ENCODE assay signal across 1 cellular context in genomic region chr19:14405758-14406644, GRCh38.
A peak's percentile ranks its signal among the peaks of the same experiment; 100 is the strongest.
TF ChIP-seq lines count a peak whose summit lies in the region.

No MANE protein-coding gene starts in this region.

TF ChIP-seq in K562, 482 proteins besides CTCF, POLR2A, EP300 and RAD21 (continued from another document and continues in another):
- TF ChIP-seq ATF2 (CRISPR knock-in tag; IDR thresholded peaks at IDR 0.05) (no peak), HMG20A (CRISPR knock-in tag; conservative IDR thresholded peaks at IDR 0.05) (no peak), NFATC3 (IDR thresholded peaks at IDR 0.05) (no peak), SETDB1 (IDR thresholded peaks at IDR 0.05; ENCODE audit: low read length) (no peak), HSF4 (CRISPR knock-in tag; IDR thresholded peaks at IDR 0.05; ENCODE audit: borderline replicate concordance) (no peak), ZFP30 (CRISPR knock-in tag; IDR thresholded peaks at IDR 0.05; ENCODE audit: borderline replicate concordance) (no peak), GTF3C2 (IDR thresholded peaks at IDR 0.05; ENCODE audit: borderline replicate concordance, extremely low read depth, insufficient read length) (no peak), CTCFL (IDR thresholded peaks at IDR 0.05; ENCODE audit: borderline replicate concordance, insufficient read depth, low read depth, low read length, poor library complexity, severe bottlenecking) (peak; percentile 85), RERE (CRISPR knock-in tag; IDR thresholded peaks at IDR 0.05; ENCODE audit: borderline replicate concordance) (no peak), CLOCK (CRISPR knock-in tag; IDR thresholded peaks at IDR 0.05; ENCODE audit: borderline replicate concordance) (no peak), SRSF9 (IDR thresholded peaks at IDR 0.05; ENCODE audit: borderline replicate concordance, low read depth, low read length) (no peak), MNT (conservative IDR thresholded peaks at IDR 0.05) (peak in 1 of 2 experiments; percentile 35; a peak in 1 of 4 replicates), SOX6 (IDR thresholded peaks at IDR 0.05) (no peak), NCOA1 (IDR thresholded peaks at IDR 0.05; ENCODE audit: low read depth) (no peak), XRCC3 (IDR thresholded peaks at IDR 0.05) (no peak), NFXL1 (CRISPR knock-in tag; IDR thresholded peaks at IDR 0.05) (no peak), MBD2 (IDR thresholded peaks at IDR 0.05; ENCODE audit: borderline replicate concordance, low read depth) (no peak), SMAD3 (CRISPR knock-in tag; conservative IDR thresholded peaks at IDR 0.05) (no peak)
- TF ChIP-seq, protein P1, sequence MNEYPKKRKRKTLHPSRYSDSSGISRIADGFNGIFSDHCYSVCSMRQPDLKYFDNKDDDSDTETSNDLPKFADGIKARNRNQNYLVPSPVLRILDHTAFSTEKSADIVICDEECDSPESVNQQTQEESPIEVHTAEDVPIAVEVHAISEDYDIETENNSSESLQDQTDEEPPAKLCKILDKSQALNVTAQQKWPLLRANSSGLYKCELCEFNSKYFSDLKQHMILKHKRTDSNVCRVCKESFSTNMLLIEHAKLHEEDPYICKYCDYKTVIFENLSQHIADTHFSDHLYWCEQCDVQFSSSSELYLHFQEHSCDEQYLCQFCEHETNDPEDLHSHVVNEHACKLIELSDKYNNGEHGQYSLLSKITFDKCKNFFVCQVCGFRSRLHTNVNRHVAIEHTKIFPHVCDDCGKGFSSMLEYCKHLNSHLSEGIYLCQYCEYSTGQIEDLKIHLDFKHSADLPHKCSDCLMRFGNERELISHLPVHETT (CRISPR knock-in tag; conservative IDR thresholded peaks at IDR 0.05 in 1 of 2, IDR thresholded peaks at IDR 0.05 in 1 of 2) = no peak
- TF ChIP-seq, protein P2, sequence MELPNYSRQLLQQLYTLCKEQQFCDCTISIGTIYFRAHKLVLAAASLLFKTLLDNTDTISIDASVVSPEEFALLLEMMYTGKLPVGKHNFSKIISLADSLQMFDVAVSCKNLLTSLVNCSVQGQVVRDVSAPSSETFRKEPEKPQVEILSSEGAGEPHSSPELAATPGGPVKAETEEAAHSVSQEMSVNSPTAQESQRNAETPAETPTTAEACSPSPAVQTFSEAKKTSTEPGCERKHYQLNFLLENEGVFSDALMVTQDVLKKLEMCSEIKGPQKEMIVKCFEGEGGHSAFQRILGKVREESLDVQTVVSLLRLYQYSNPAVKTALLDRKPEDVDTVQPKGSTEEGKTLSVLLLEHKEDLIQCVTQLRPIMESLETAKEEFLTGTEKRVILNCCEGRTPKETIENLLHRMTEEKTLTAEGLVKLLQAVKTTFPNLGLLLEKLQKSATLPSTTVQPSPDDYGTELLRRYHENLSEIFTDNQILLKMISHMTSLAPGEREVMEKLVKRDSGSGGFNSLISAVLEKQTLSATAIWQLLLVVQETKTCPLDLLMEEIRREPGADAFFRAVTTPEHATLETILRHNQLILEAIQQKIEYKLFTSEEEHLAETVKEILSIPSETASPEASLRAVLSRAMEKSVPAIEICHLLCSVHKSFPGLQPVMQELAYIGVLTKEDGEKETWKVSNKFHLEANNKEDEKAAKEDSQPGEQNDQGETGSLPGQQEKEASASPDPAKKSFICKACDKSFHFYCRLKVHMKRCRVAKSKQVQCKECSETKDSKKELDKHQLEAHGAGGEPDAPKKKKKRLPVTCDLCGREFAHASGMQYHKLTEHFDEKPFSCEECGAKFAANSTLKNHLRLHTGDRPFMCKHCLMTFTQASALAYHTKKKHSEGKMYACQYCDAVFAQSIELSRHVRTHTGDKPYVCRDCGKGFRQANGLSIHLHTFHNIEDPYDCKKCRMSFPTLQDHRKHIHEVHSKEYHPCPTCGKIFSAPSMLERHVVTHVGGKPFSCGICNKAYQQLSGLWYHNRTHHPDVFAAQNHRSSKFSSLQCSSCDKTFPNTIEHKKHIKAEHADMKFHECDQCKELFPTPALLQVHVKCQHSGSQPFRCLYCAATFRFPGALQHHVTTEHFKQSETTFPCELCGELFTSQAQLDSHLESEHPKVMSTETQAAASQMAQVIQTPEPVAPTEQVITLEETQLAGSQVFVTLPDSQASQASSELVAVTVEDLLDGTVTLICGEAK (IDR thresholded peaks at IDR 0.05) = no peak
- TF ChIP-seq, protein P2 (CRISPR knock-in tag; IDR thresholded peaks at IDR 0.05) = no peak
